Comparison of ENCODE assay signal across 16 cellular contexts in genomic region chr15:90090226-90090848, GRCh38. TPM values are rescaled to one million over a fixed set of nuclear protein-coding genes. Genes with fewer than 3 reads are reported as not detected.
A peak's percentile ranks its signal among the peaks of the same experiment; 100 is the strongest.
DNase-seq lines count a peak whose midpoint lies in the region; ATAC-seq and TF ChIP-seq lines count a peak whose summit lies in the region.
"Had no signal": no experiment of that assay in that cellular context is flagged by ENCODE, and none has a peak within 500 bp of the region (broad histone marks: within the 10 kb centered on the region; RNA-seq: fewer than 3 reads in every experiment).

No MANE protein-coding gene starts in this region.

- H3K36me3 Mint-ChIP-seq in activated naive CD4-positive, alpha-beta T cell treated with anti-CD3 and anti-CD28 coated beads, Interleukin-2, amount 50 U/mL, for 24 hours: peaks cover 10% of the 10 kb centered on the region
- H3K36me3 Mint-ChIP-seq in activated naive CD4-positive, alpha-beta T cell treated with anti-CD3 and anti-CD28 coated beads, Interleukin-2, amount 50 U/mL, for 72 hours: peaks cover 5 to 20% of the 10 kb centered on the region in 2 donors
- peaks cover 45% of the 10 kb centered on the region for H3K36me3 Mint-ChIP-seq in activated T-helper 17 cell treated with anti-CD3 and anti-CD28 coated beads, Interleukin-2, amount 50 U/mL, for 72 hours (ENCODE audit: low read depth)
- peaks cover 57% of the 10 kb centered on the region for H3K36me3 Mint-ChIP-seq in endothelial cell (ENCODE audit: low read depth, unreplicated experiment)
- peaks cover 25% of the 10 kb centered on the region for H3K36me3 Mint-ChIP-seq in osteocyte (ENCODE audit: unreplicated experiment)

- TF ChIP-seq POLR2A in sigmoid colon (IDR thresholded peaks at IDR 0.05): no peak

- no peak for TF ChIP-seq CTCF in endothelial cell (IDR thresholded peaks at IDR 0.05; ENCODE audit: unreplicated experiment)
- TF ChIP-seq CTCF in sigmoid colon (IDR thresholded peaks at IDR 0.05): no peak
- TF ChIP-seq CTCF in osteocyte (IDR thresholded peaks at IDR 0.05): no peak
- no peak for TF ChIP-seq CTCF in dorsolateral prefrontal cortex (IDR thresholded peaks at IDR 0.05 in 54 of 56, conservative IDR thresholded peaks at IDR 0.05 in 2 of 56; ENCODE audit: low read depth in 1 of 56, partially characterized antibody in 56 of 56)

- H3K27ac ChIP-seq in sigmoid colon (peak overlapping the region in 3 of 4 donors; percentile 20 to 31 (median 24)), dorsolateral prefrontal cortex (peak overlapping the region in 20 of 59 donors; percentile 1 to 50 (median 34))
- H3K27ac ChIP-seq: C4-2B had no signal

- no peak for DNase-seq in activated naive CD4-positive, alpha-beta T cell treated with anti-CD3 and anti-CD28 coated beads, Interleukin-2, amount 50 U/mL, for 72 hours (ENCODE audit: low spot score in 2 of 2)
- DNase-seq in endothelial cell (ENCODE audit: low spot score): no peak
- DNase-seq in sigmoid colon: no peak
- DNase-seq in osteocyte (ENCODE audit: extremely low spot score, unreplicated experiment): no peak
- no peak for DNase-seq in UCSD-AML1 (lab: John Stamatoyannopoulos, UW; ENCODE audit: unreplicated experiment)
- DNase-seq in dorsolateral prefrontal cortex: no peak
- DNase-seq: ACHN, Karpas-422, NCI-H1417 treated with DMSO at 0.1 percent for 48 hours, NCI-H187 treated with DMSO at 0.1 percent for 48 hours, NCI-H2227 treated with DMSO at 0.1 percent for 48 hours, NCI-H524 treated with DMSO at 0.1 percent for 48 hours, SIG-M5 had no signal

- H3K4me1 ChIP-seq in sigmoid colon: peaks cover 0 to 51% (median 35%) of the 10 kb centered on the region in 4 donors

- H3K36me3 ChIP-seq in sigmoid colon: peaks cover 18 to 55% (median 31%) of the 10 kb centered on the region in 4 donors

- no peak for TF ChIP-seq EP300 in sigmoid colon (IDR thresholded peaks at IDR 0.05)

- H3K4me1 Mint-ChIP-seq in activated naive CD4-positive, alpha-beta T cell treated with anti-CD3 and anti-CD28 coated beads, Interleukin-2, amount 50 U/mL, for 24 hours: peaks cover 24% of the 10 kb centered on the region
- peaks cover 16% of the 10 kb centered on the region for H3K4me1 Mint-ChIP-seq in activated T-helper 17 cell treated with anti-CD3 and anti-CD28 coated beads, Interleukin-2, amount 50 U/mL, for 72 hours
- H3K4me1 Mint-ChIP-seq in endothelial cell (ENCODE audit: unreplicated experiment): peaks cover 17% of the 10 kb centered on the region
- H3K4me1 Mint-ChIP-seq in osteocyte (ENCODE audit: unreplicated experiment): peaks cover 15% of the 10 kb centered on the region

- H3K4me3 ChIP-seq in sigmoid colon (no peak overlapping the region), dorsolateral prefrontal cortex (no peak overlapping the region)

- H3K9me3 Mint-ChIP-seq in activated naive CD4-positive, alpha-beta T cell treated with anti-CD3 and anti-CD28 coated beads, Interleukin-2, amount 50 U/mL, for 24 hours: no peaks in the 10 kb centered on the region
- H3K9me3 Mint-ChIP-seq in activated naive CD4-positive, alpha-beta T cell treated with anti-CD3 and anti-CD28 coated beads, Interleukin-2, amount 50 U/mL, for 72 hours: no peaks in the 10 kb centered on the region
- H3K9me3 Mint-ChIP-seq in activated T-helper 17 cell treated with anti-CD3 and anti-CD28 coated beads, Interleukin-2, amount 50 U/mL, for 72 hours: no peaks in the 10 kb centered on the region
- H3K9me3 Mint-ChIP-seq in endothelial cell (ENCODE audit: unreplicated experiment) (no peaks in the 10 kb centered on the region), osteocyte (ENCODE audit: unreplicated experiment) (no peaks in the 10 kb centered on the region)

- no peak for ATAC-seq in activated naive CD4-positive, alpha-beta T cell treated with anti-CD3 and anti-CD28 coated beads, Interleukin-2, amount 50 U/mL, for 72 hours
- no peak for ATAC-seq in activated T-helper 17 cell treated with anti-CD3 and anti-CD28 coated beads, Interleukin-2, amount 50 U/mL, for 72 hours (replicated peaks)

- no peak overlapping the region for H3K4me3 Mint-ChIP-seq in activated naive CD4-positive, alpha-beta T cell treated with anti-CD3 and anti-CD28 coated beads, Interleukin-2, amount 50 U/mL, for 24 hours
- H3K4me3 Mint-ChIP-seq in activated T-helper 17 cell treated with anti-CD3 and anti-CD28 coated beads, Interleukin-2, amount 50 U/mL, for 72 hours: no peak overlapping the region
- H3K4me3 Mint-ChIP-seq in endothelial cell (ENCODE audit: unreplicated experiment) (peak overlapping the region; percentile 42), osteocyte (ENCODE audit: unreplicated experiment) (no peak overlapping the region)

- H3K27ac Mint-ChIP-seq in activated naive CD4-positive, alpha-beta T cell treated with anti-CD3 and anti-CD28 coated beads, Interleukin-2, amount 50 U/mL, for 24 hours: peak overlapping the region; percentile 76
- peak overlapping the region in 1 of 2 donors; percentile 88 for H3K27ac Mint-ChIP-seq in activated naive CD4-positive, alpha-beta T cell treated with anti-CD3 and anti-CD28 coated beads, Interleukin-2, amount 50 U/mL, for 72 hours
- peak overlapping the region; percentile 33 for H3K27ac Mint-ChIP-seq in activated T-helper 17 cell treated with anti-CD3 and anti-CD28 coated beads, Interleukin-2, amount 50 U/mL, for 72 hours
- H3K27ac Mint-ChIP-seq in endothelial cell (ENCODE audit: unreplicated experiment): no peak overlapping the region
- H3K27ac Mint-ChIP-seq in osteocyte (ENCODE audit: unreplicated experiment): no peak overlapping the region

- 73 to 89% methylated on average over 11 of the region's 11 CpGs for WGBS in sigmoid colon, 2 donors

- H3K27me3 ChIP-seq in sigmoid colon: no peaks in the 10 kb centered on the region
- no peaks in the 10 kb centered on the region for H3K27me3 ChIP-seq in dorsolateral prefrontal cortex

- no peaks in the 10 kb centered on the region for H3K9me3 ChIP-seq in sigmoid colon

- intact Hi-C loops in sigmoid colon (cut with DNase I) (no loop called here), dorsolateral prefrontal cortex (cut with DNase I) (no loop called here)

- no peaks in the 10 kb centered on the region for H3K27me3 Mint-ChIP-seq in activated naive CD4-positive, alpha-beta T cell treated with anti-CD3 and anti-CD28 coated beads, Interleukin-2, amount 50 U/mL, for 24 hours
- no peaks in the 10 kb centered on the region for H3K27me3 Mint-ChIP-seq in activated T-helper 17 cell treated with anti-CD3 and anti-CD28 coated beads, Interleukin-2, amount 50 U/mL, for 72 hours
- peaks cover 14% of the 10 kb centered on the region for H3K27me3 Mint-ChIP-seq in endothelial cell (ENCODE audit: unreplicated experiment)
- no peaks in the 10 kb centered on the region for H3K27me3 Mint-ChIP-seq in osteocyte (ENCODE audit: unreplicated experiment)

RNA-seq across cellular contexts. Expression of gene IDH2, which starts 11.9 kb away (rescaled TPM):
- 100 to 1,000 TPM; 203 to 242 TPM for total RNA-seq in activated naive CD4-positive, alpha-beta T cell treated with anti-CD3 and anti-CD28 coated beads, Interleukin-2, amount 50 U/mL, for 72 hours
- 10 to 100 TPM; 53.5 to 75.6 TPM for total RNA-seq in activated T-helper 17 cell treated with anti-CD3 and anti-CD28 coated beads, Interleukin-2, amount 50 U/mL, for 72 hours
- total RNA-seq in endothelial cell (ENCODE audit: unreplicated experiment) (133 TPM), sigmoid colon (100 to 1,000 TPM in 3 of 4 donors, 10 to 100 TPM in 1; 77.2 to 164 (median 116) TPM), osteocyte (93.0 and 101 TPM in 2 replicates), dorsolateral prefrontal cortex (100 to 1,000 TPM in 64 of 120 experiments, 10 to 100 TPM in 56; 40.2 to 175 (median 102) TPM)
- 100 to 1,000 TPM in 1 of 3 donors, 10 to 100 TPM in 2; 43.8 to 210 (median 90.2) TPM for polyA plus RNA-seq in sigmoid colon

Comparison
In these comparisons a context has a peak if more than half of its experiments do, and no peak if none do; other contexts are left out.
1. H3K27ac Mint-ChIP-seq: peak in activated naive CD4-positive, alpha-beta T cell treated with anti-CD3 and anti-CD28 coated beads, Interleukin-2, amount 50 U/mL, for 24 hours (single experiment) and activated T-helper 17 cell treated with anti-CD3 and anti-CD28 coated beads, Interleukin-2, amount 50 U/mL, for 72 hours (single experiment); none in endothelial cell (single experiment) and osteocyte (single experiment).